1 cellular context compared by ENCODE assay signal in the genomic region with DNA sequence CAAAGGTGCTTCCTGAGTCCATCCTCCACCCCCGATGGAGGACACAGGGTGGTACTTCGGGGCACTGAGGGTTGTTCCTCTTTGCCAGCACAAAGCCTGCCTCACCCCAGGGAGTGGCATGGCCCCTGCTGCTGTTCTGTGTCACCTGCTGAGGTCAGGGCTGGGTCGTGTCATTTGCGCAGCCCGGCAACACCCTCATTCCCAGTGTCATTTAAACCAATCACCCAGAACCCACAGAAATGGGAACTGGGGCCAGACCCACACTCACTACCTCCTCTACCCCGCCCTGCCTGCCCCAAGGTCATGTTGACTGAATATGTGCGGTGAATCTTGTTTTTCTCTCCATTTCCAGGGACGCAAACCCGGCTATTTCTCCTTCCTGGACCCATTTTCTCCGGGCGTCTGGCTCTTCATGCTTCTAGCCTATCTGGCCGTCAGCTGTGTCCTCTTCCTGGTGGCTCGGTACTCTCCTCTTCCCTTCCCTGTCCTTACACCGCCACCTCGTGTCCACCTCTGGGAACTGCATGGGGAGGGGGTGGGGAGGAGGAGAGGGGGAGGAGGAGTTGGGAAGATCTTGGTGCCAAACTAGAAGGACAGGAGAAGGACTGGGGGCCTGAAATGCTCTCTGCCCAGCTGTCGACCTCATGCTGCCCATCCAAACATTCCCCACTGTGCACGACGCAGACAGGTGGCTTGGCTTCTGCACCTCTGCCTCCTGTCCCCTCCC.
TF ChIP-seq lines count a peak whose summit lies in the region.

No MANE protein-coding gene starts in this region.

TF ChIP-seq in GM12878, 131 proteins besides CTCF, POLR2A, EP300 and RAD21 (continued from another document):
- TF ChIP-seq, protein P1, sequence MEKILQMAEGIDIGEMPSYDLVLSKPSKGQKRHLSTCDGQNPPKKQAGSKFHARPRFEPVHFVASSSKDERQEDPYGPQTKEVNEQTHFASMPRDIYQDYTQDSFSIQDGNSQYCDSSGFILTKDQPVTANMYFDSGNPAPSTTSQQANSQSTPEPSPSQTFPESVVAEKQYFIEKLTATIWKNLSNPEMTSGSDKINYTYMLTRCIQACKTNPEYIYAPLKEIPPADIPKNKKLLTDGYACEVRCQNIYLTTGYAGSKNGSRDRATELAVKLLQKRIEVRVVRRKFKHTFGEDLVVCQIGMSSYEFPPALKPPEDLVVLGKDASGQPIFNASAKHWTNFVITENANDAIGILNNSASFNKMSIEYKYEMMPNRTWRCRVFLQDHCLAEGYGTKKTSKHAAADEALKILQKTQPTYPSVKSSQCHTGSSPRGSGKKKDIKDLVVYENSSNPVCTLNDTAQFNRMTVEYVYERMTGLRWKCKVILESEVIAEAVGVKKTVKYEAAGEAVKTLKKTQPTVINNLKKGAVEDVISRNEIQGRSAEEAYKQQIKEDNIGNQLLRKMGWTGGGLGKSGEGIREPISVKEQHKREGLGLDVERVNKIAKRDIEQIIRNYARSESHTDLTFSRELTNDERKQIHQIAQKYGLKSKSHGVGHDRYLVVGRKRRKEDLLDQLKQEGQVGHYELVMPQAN (conservative IDR thresholded peaks at IDR 0.05), result no peak
- TF ChIP-seq YBX1 (IDR thresholded peaks at IDR 0.05) (no peak), LARP7 (IDR thresholded peaks at IDR 0.05) (no peak), FOXM1 (IDR thresholded peaks at IDR 0.05; ENCODE audit: low read depth, low read length) (no peak), JUND (IDR thresholded peaks at IDR 0.05; ENCODE audit: low read depth, low read length) (no peak), YY1 (IDR thresholded peaks at IDR 0.05; ENCODE audit: low read depth, low read length) (peak; percentile 45; the same call in 1 of the 2 replicates)
- TF ChIP-seq, protein P2, sequence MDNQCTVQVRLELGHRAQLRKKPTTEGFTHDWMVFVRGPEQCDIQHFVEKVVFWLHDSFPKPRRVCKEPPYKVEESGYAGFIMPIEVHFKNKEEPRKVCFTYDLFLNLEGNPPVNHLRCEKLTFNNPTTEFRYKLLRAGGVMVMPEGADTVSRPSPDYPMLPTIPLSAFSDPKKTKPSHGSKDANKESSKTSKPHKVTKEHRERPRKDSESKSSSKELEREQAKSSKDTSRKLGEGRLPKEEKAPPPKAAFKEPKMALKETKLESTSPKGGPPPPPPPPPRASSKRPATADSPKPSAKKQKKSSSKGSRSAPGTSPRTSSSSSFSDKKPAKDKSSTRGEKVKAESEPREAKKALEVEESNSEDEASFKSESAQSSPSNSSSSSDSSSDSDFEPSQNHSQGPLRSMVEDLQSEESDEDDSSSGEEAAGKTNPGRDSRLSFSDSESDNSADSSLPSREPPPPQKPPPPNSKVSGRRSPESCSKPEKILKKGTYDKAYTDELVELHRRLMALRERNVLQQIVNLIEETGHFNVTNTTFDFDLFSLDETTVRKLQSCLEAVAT (IDR thresholded peaks at IDR 0.05), result peak; percentile 58; the same call in 1 of the 2 replicates
